1 cellular context compared by ENCODE assay signal in genomic region chr5:11992518-11992917, GRCh38.
TF ChIP-seq lines count a peak whose summit lies in the region.

No MANE protein-coding gene starts in this region.

TF ChIP-seq in liver, 16 proteins besides CTCF, POLR2A, EP300 and RAD21 (continued from another document):
- TF ChIP-seq ATF3 (IDR thresholded peaks at IDR 0.05) (no peak), YY1 (IDR thresholded peaks at IDR 0.05) (no peak), HNF4G (IDR thresholded peaks at IDR 0.05) (no peak), HNF4A (conservative IDR thresholded peaks at IDR 0.05) (no peak)
